In the genomic region with DNA sequence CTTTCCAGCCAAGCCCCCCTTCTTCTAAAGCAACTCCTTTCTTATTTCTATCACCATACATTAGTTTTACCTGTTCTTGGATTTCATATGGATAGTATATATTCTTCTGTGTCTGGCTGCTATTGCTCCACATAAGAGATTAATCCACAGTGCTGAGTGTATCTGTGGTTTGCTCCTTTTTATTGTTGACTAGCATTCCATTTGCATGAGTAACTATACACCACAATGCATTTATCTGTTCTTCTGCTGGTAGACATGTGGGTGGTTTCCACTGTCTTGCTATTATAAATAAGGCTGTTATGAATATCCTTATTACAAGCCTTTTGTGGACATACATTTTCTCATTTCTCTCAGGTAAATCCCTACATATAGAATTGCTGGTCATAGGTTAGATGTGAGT, we compare ENCODE assay signal across 16 cellular contexts.
A peak's percentile ranks its signal among the peaks of the same experiment; 100 is the strongest.
DNase-seq lines count a peak whose midpoint lies in the region; ATAC-seq and TF ChIP-seq lines count a peak whose summit lies in the region.
"Had no signal": no experiment of that assay in that cellular context is flagged by ENCODE, and none has a peak within 500 bp of the region (broad histone marks: within the 10 kb centered on the region; RNA-seq: fewer than 3 reads in every experiment).

No MANE protein-coding gene starts in this region.

- H3K9me3 ChIP-seq in GM23248 (ENCODE audit: low read depth) (no peaks in the 10 kb centered on the region), RWPE2 (ENCODE audit: severe bottlenecking) (no peaks in the 10 kb centered on the region), uterus (no peaks in the 10 kb centered on the region)
- H3K9me3 ChIP-seq: gastrocnemius medialis, left lung had no signal

- no peak for TF ChIP-seq POLR2A in uterus (IDR thresholded peaks at IDR 0.05)

- intact Hi-C loops in uterus (cut with DNase I; ENCODE audit: low total_unique reads) = no loop called here

- H3K9me2 ChIP-seq in GM23248 (ENCODE audit: insufficient read depth) = no peaks in the 10 kb centered on the region

- DNase-seq in GM23248 (peak; percentile 88), RWPE2 (ENCODE audit: low spot score) (no peak), epithelial cell of prostate (ENCODE audit: low read depth, low spot score) (peak; percentile 82), renal cortical epithelial cell (ENCODE audit: low read depth) (peak; percentile 91), NCI-H187 treated with DMSO at 0.1 percent for 48 hours (lab: John Stamatoyannopoulos, UW) (no peak), omental fat pad (ENCODE audit: low spot score) (no peak), uterus (no peak)
- DNase-seq: activated T-cell treated with anti-CD3 and anti-CD28 coated beads for 4 hours; gastrocnemius medialis; H7; left lung; NCI-H2171; stimulated activated CD4-positive, alpha-beta T cell treated with anti-CD3 and anti-CD28 coated beads, Interleukin-15, amount 100 ng/mL, for 24 hours; WERI-Rb-1 had no signal

- H3K79me2 ChIP-seq in GM23248 (ENCODE audit: insufficient read depth) = no peaks in the 10 kb centered on the region

- no peak overlapping the region for H3K4me3 ChIP-seq in GM23248
- H3K4me3 ChIP-seq in RWPE2 (ENCODE audit: severe bottlenecking) = no peak overlapping the region
- H3K4me3 ChIP-seq in uterus = no peak overlapping the region
- H3K4me3 ChIP-seq: gastrocnemius medialis, GM12878, left lung had no signal

- peak; percentile 92 for ATAC-seq in RWPE2 (ENCODE audit: low read depth)
- no peak for ATAC-seq in GM18873 (IDR thresholded peaks at IDR 0.05; ENCODE audit: low FRiP score, unreplicated experiment)
- ATAC-seq in omental fat pad (ENCODE audit: low FRiP score) = no peak
- ATAC-seq: gastrocnemius medialis, GM12878, left lung had no signal

- no peak overlapping the region for H3K27ac ChIP-seq in GM23248
- H3K27ac ChIP-seq in RWPE2 (ENCODE audit: poor library complexity, severe bottlenecking) = peak overlapping the region; percentile 42
- H3K27ac ChIP-seq in epithelial cell of prostate = peak overlapping the region; percentile 41
- peak overlapping the region in 1 of 2 donors; percentile 59 for H3K27ac ChIP-seq in uterus
- H3K27ac ChIP-seq: gastrocnemius medialis, left lung, WERI-Rb-1 had no signal

- H3K36me3 ChIP-seq in GM23248 (ENCODE audit: low read depth) (no peaks in the 10 kb centered on the region), RWPE2 (ENCODE audit: low read depth) (no peaks in the 10 kb centered on the region), uterus (no peaks in the 10 kb centered on the region)
- H3K36me3 ChIP-seq: gastrocnemius medialis, left lung, WERI-Rb-1 had no signal

- TF ChIP-seq CTCF in RWPE2 (IDR thresholded peaks at IDR 0.05; ENCODE audit: poor library complexity, severe bottlenecking) = no peak
- no peak for TF ChIP-seq CTCF in omental fat pad (IDR thresholded peaks at IDR 0.05)
- no peak for TF ChIP-seq CTCF in uterus (IDR thresholded peaks at IDR 0.05)

- in situ Hi-C loops in GM23248 (cut with MboI) = no loop called here

- peaks cover 16% of the 10 kb centered on the region for H3F3A ChIP-seq in GM23248 (ENCODE audit: insufficient read depth)

- H3K27me3 ChIP-seq in GM23248 (replicated peaks; ENCODE audit: insufficient read depth) = no peaks in the 10 kb centered on the region
- no peaks in the 10 kb centered on the region for H3K27me3 ChIP-seq in RWPE2 (ENCODE audit: insufficient read depth, poor library complexity, severe bottlenecking)
- H3K27me3 ChIP-seq in uterus = no peaks in the 10 kb centered on the region
- H3K27me3 ChIP-seq: gastrocnemius medialis, left lung had no signal

- peaks cover 16% of the 10 kb centered on the region for H3K4me1 ChIP-seq in GM23248 (ENCODE audit: insufficient read depth)
- peaks cover 18% of the 10 kb centered on the region for H3K4me1 ChIP-seq in RWPE2 (ENCODE audit: insufficient read depth, poor library complexity, severe bottlenecking)
- H3K4me1 ChIP-seq in uterus = no peaks in the 10 kb centered on the region
- H3K4me1 ChIP-seq: gastrocnemius medialis, left lung had no signal

- H3K9ac ChIP-seq in GM23248 = no peak overlapping the region

- H3K4me2 ChIP-seq in GM23248 (ENCODE audit: unreplicated experiment) = peak overlapping the region; percentile 15

- no peaks in the 10 kb centered on the region for H4K20me1 ChIP-seq in GM23248 (ENCODE audit: insufficient read depth)

- H2AFZ ChIP-seq in GM23248 = no peak overlapping the region

Comparison
In these comparisons a context has a peak if more than half of its experiments do, and no peak if none do; other contexts are left out.
1. DNase-seq: peak in GM23248 (single experiment), epithelial cell of prostate (single experiment) and renal cortical epithelial cell (single experiment); none in RWPE2 (single experiment), NCI-H187 treated with DMSO at 0.1 percent for 48 hours (single experiment), omental fat pad (single experiment) and uterus (0 of 2).